In the genomic region with DNA sequence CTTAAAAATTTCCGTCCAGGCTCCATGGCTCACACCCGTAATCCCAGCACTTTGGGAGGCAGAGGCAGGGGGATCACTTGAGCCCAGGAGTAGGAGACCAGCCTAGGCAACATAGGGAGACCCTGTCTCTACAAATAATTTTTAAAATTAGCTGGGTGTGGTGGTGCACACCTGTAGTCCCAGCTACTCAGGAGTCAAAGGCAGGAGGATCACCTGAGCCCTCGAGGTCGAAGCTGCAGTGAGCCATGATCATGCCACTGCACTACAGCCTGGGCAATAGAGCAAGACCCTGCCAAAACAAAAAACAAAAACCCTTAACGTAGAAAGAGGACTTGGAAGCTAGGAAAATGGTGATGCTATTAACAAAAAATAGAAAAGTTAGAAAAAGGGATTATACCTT, we compare ENCODE assay signal across 25 cellular contexts. TPM values are rescaled to one million over a fixed set of nuclear protein-coding genes. Genes with fewer than 3 reads are reported as not detected.
DNase-seq lines count a peak whose midpoint lies in the region; ATAC-seq, FAIRE-seq and TF ChIP-seq lines count a peak whose summit lies in the region.
"Had no signal": no experiment of that assay in that cellular context is flagged by ENCODE, and none has a peak within 500 bp of the region (broad histone marks: within the 10 kb centered on the region; RNA-seq: fewer than 3 reads in every experiment).

No MANE protein-coding gene starts in this region.

- H3K36me3 ChIP-seq in cardiac muscle cell, result no peaks in the 10 kb centered on the region
- peaks cover 0 to 7% (median 0%) of the 10 kb centered on the region in 9 donors for H3K36me3 ChIP-seq in heart right ventricle
- H3K36me3 ChIP-seq in upper lobe of right lung, result no peaks in the 10 kb centered on the region
- H3K36me3 ChIP-seq in body of pancreas (replicated peaks in 1 of 2; ENCODE audit: insufficient read depth in 1 of 2, low read depth in 2 of 2), result no peaks in the 10 kb centered on the region
- H3K36me3 ChIP-seq: upper lobe of left lung had no signal

- DNase-seq in cardiac muscle cell (ENCODE audit: low read depth in 1 of 2, low spot score in 1 of 2) (no peak), heart right ventricle (no peak), activated B cell treated with CpG ODN at 0.5 μM for 24 hours (no peak), upper lobe of right lung (no peak), frontal cortex (ENCODE audit: low spot score in 2 of 2) (no peak), body of pancreas (no peak)
- no peak for DNase-seq in naive thymus-derived CD8-positive, alpha-beta T cell
- DNase-seq: activated CD4-positive, alpha-beta T cell treated with anti-CD3 and anti-CD28 coated beads for 48 hours; AML-193; aorta; dorsolateral prefrontal cortex; head of caudate nucleus; NCI-H187; NCI-H526 treated with DMSO at 0.1 percent for 48 hours; right cardiac atrium; T-helper 1 cell; upper lobe of left lung had no signal

- peaks cover 21% of the 10 kb centered on the region for H3K4me1 ChIP-seq in cardiac muscle cell (ENCODE audit: low read depth)
- H3K4me1 ChIP-seq in heart right ventricle, result peaks cover 4 to 31% (median 26%) of the 10 kb centered on the region in 9 donors
- peaks cover 21% of the 10 kb centered on the region for H3K4me1 ChIP-seq in upper lobe of right lung
- peaks cover 20% of the 10 kb centered on the region for H3K4me1 ChIP-seq in body of pancreas

- H3K27ac ChIP-seq in cardiac muscle cell (peak overlapping the region; percentile 99), heart right ventricle (peak overlapping the region in 3 of 10 donors; percentile 99), upper lobe of right lung (peak overlapping the region; percentile 99), body of pancreas (peak overlapping the region in 2 of 4 donors; percentile 98 to 99)
- H3K27ac ChIP-seq: parathyroid adenoma had no signal

- H3K4me3 ChIP-seq in cardiac muscle cell (no peak overlapping the region), heart right ventricle (no peak overlapping the region), upper lobe of right lung (no peak overlapping the region), body of pancreas (no peak overlapping the region)
- H3K4me3 ChIP-seq: upper lobe of left lung had no signal

- peaks cover 30% of the 10 kb centered on the region for H3K4me1 Mint-ChIP-seq in activated B cell treated with CpG ODN at 0.5 μM for 24 hours
- peaks cover 18 to 47% (median 40%) of the 10 kb centered on the region in 4 donors for H3K4me1 Mint-ChIP-seq in naive thymus-derived CD8-positive, alpha-beta T cell

- CTCF ChIA-PET in activated B cell treated with CpG ODN at 0.5 μM for 24 hours (lab: Charles Lee), result interaction anchor here (1.0 kb wide), 1 partner anchor 36 kb away, joined by 3 read pairs; no protein-coding TSS in a partner anchor

- H3K36me3 Mint-ChIP-seq in activated B cell treated with CpG ODN at 0.5 μM for 24 hours (ENCODE audit: low read depth), result peaks cover 13% of the 10 kb centered on the region
- H3K36me3 Mint-ChIP-seq in naive thymus-derived CD8-positive, alpha-beta T cell, result peaks cover 0 to 7% (median 2%) of the 10 kb centered on the region in 3 donors

- H3K9me3 ChIP-seq in cardiac muscle cell (ENCODE audit: low read depth), result no peaks in the 10 kb centered on the region
- no peaks in the 10 kb centered on the region for H3K9me3 ChIP-seq in heart right ventricle
- H3K9me3 ChIP-seq in upper lobe of right lung, result no peaks in the 10 kb centered on the region
- H3K9me3 ChIP-seq in body of pancreas, result no peaks in the 10 kb centered on the region
- H3K9me3 ChIP-seq: upper lobe of left lung had no signal

- FAIRE-seq in frontal cortex (lab: Jason Lieb, UNC), result no peak
- FAIRE-seq: A204.1, endothelial cell of umbilical vein, GM12878, H1 had no signal

- H3K9me3 Mint-ChIP-seq in activated B cell treated with CpG ODN at 0.5 μM for 24 hours, result no peaks in the 10 kb centered on the region
- no peaks in the 10 kb centered on the region for H3K9me3 Mint-ChIP-seq in naive thymus-derived CD8-positive, alpha-beta T cell
- H3K9me3 Mint-ChIP-seq: activated naive CD4-positive, alpha-beta T cell treated with anti-CD3 and anti-CD28 coated beads, Interleukin-2, amount 50 U/mL, for 72 hours; stimulated activated naive CD8-positive, alpha-beta T cell treated with anti-CD3 and anti-CD28 coated beads, Interleukin-15, Interleukin-2, amounts not matched to agents 100 ng/mL and 50 ng/mL, for 24 hours had no signal

- POLR2A ChIA-PET in activated B cell treated with CpG ODN at 0.5 μM for 24 hours (lab: Charles Lee), result interaction anchor here (2.8 to 3.3 kb wide), 3 partner anchors 10 to 184 kb away, joined by 14 to 38 read pairs (median 14); partner anchors contain the start of genes AP4S1 and STRN3
- POLR2A ChIA-PET in naive thymus-derived CD8-positive, alpha-beta T cell (lab: Charles Lee), result interaction anchor here (0.6 to 4.2 kb wide), 4 partner anchors 32 to 567 kb away, joined by 3 to 59 read pairs (median 6); partner anchors contain the start of genes AP4S1 and STRN3

- intact Hi-C loops in heart right ventricle (cut with DNase I), result loop anchor here in 4 of 10 donors (5.0 to 10.0 kb wide), 4 partner anchors 85 to 185 kb away; partner anchors contain the start of genes AP4S1 (in 1 of the 4) and STRN3 (in 1 of the 4)
- intact Hi-C loops in activated B cell treated with CpG ODN at 0.5 μM for 24 hours (cut with micrococcal nuclease), result loop anchor here (5.0 kb wide), 3 partner anchors 103 to 868 kb away; partner anchors contain the start of gene ARHGAP5
- intact Hi-C loops in upper lobe of right lung (cut with DNase I), result no loop called here
- intact Hi-C loops in body of pancreas (cut with DNase I), result no loop called here

- TF ChIP-seq POLR2A in body of pancreas (IDR thresholded peaks at IDR 0.05), result no peak

- no peaks in the 10 kb centered on the region for H3K27me3 Mint-ChIP-seq in activated B cell treated with CpG ODN at 0.5 μM for 24 hours
- no peaks in the 10 kb centered on the region for H3K27me3 Mint-ChIP-seq in naive thymus-derived CD8-positive, alpha-beta T cell
- H3K27me3 Mint-ChIP-seq: stimulated activated naive CD8-positive, alpha-beta T cell treated with anti-CD3 and anti-CD28 coated beads, Interleukin-15, Interleukin-2, amounts not matched to agents 100 ng/mL and 50 ng/mL, for 24 hours had no signal

- TF ChIP-seq CTCF in cardiac muscle cell (IDR thresholded peaks at IDR 0.05; ENCODE audit: low read depth, low read length) (no peak), heart right ventricle (IDR thresholded peaks at IDR 0.05) (no peak), activated B cell treated with CpG ODN at 0.5 μM for 24 hours (IDR thresholded peaks at IDR 0.05) (no peak), upper lobe of right lung (IDR thresholded peaks at IDR 0.05) (no peak), body of pancreas (IDR thresholded peaks at IDR 0.05) (no peak)

- no peaks in the 10 kb centered on the region for H3K27me3 ChIP-seq in cardiac muscle cell
- no peaks in the 10 kb centered on the region for H3K27me3 ChIP-seq in heart right ventricle
- no peaks in the 10 kb centered on the region for H3K27me3 ChIP-seq in upper lobe of right lung
- H3K27me3 ChIP-seq in body of pancreas, result no peaks in the 10 kb centered on the region
- H3K27me3 ChIP-seq: dorsolateral prefrontal cortex, upper lobe of left lung had no signal

- 97% methylated on average over 5 of the region's 5 CpGs for WGBS in heart right ventricle, 2 donors
- WGBS in body of pancreas, 2 donors, result 91 to 93% methylated on average over 5 of the region's 5 CpGs

- H3K27ac Mint-ChIP-seq in activated B cell treated with CpG ODN at 0.5 μM for 24 hours, result peak overlapping the region; percentile 99
- peak overlapping the region in 6 of 10 donors; percentile 29 to 100 (median 96) for H3K27ac Mint-ChIP-seq in naive thymus-derived CD8-positive, alpha-beta T cell

- no peak overlapping the region for H3K4me3 Mint-ChIP-seq in activated B cell treated with CpG ODN at 0.5 μM for 24 hours
- H3K4me3 Mint-ChIP-seq in naive thymus-derived CD8-positive, alpha-beta T cell, result peak overlapping the region in 4 of 10 donors; percentile 65 to 95 (median 84)

- no peak for ATAC-seq in heart right ventricle
- no peak for ATAC-seq in activated B cell treated with CpG ODN at 0.5 μM for 24 hours (ENCODE audit: low read depth)
- no peak for ATAC-seq in naive thymus-derived CD8-positive, alpha-beta T cell
- no peak for ATAC-seq in upper lobe of right lung
- ATAC-seq in GM19035 (IDR thresholded peaks at IDR 0.05; ENCODE audit: unreplicated experiment), result no peak
- no peak for ATAC-seq in body of pancreas
- ATAC-seq: activated naive CD4-positive, alpha-beta T cell treated with anti-CD3 and anti-CD28 coated beads, Interleukin-2, amount 50 U/mL, for 72 hours; GM12878; right cardiac atrium had no signal

RNA-seq across cellular contexts. Expression of gene HECTD1, which starts 2.0 kb away (rescaled TPM):
- total RNA-seq in cardiac muscle cell, result 155 and 180 TPM in 2 replicates
- 49.4 and 61.4 TPM in 2 replicates for polyA plus RNA-seq in cardiac muscle cell
- 100 to 1,000 TPM; 126 to 189 (median 159) TPM for total RNA-seq in heart right ventricle
- 10 to 100 TPM; 49.5 to 72.7 TPM for polyA plus RNA-seq in heart right ventricle
- total RNA-seq in activated B cell treated with CpG ODN at 0.5 μM for 24 hours, result 139 and 163 TPM in 2 replicates
- 100 to 1,000 TPM; 160 to 166 TPM for total RNA-seq in naive thymus-derived CD8-positive, alpha-beta T cell
- polyA plus RNA-seq in naive thymus-derived CD8-positive, alpha-beta T cell, result 10 to 100 TPM; 20.1 to 30.8 (median 25.9) TPM
- 161 TPM for total RNA-seq in upper lobe of right lung
- total RNA-seq in frontal cortex, result 459 TPM
- total RNA-seq in body of pancreas, result 100 to 1,000 TPM; 110 to 221 TPM
